22 cellular contexts compared by ENCODE assay signal in genomic region chr5:185095-186070, GRCh38. TPM values are rescaled to one million over a fixed set of nuclear protein-coding genes. Genes with fewer than 3 reads are reported as not detected.
"Had no signal": no experiment of that assay in that cellular context is flagged by ENCODE, and none has a peak within 500 bp of the region (broad histone marks: within the 10 kb centered on the region; RNA-seq: fewer than 3 reads in every experiment).

No MANE protein-coding gene starts in this region.

- ATAC-seq: activated CD8-positive, alpha-beta T cell treated with anti-CD3 and anti-CD28 coated beads for 36 hours; activated T-helper 17 cell treated with anti-CD3 and anti-CD28 coated beads, Interleukin-2, amount 50 U/mL, for 72 hours; body of pancreas; gastrocnemius medialis; heart left ventricle had no signal

- H3K9me3 ChIP-seq: body of pancreas, gastrocnemius medialis, heart left ventricle, prostate gland, tibial nerve, vagina had no signal

- DNase-seq: activated CD4-positive, alpha-beta T cell treated with anti-CD3 and anti-CD28 coated beads, Interleukin-2, amount 10 ng/mL, durations not matched to agents 24 days and 14 days; activated CD8-positive, alpha-beta T cell treated with anti-CD3 and anti-CD28 coated beads for 36 hours; activated naive CD4-positive, alpha-beta T cell treated with Interleukin-2 at 50 U/mL for 16 hours; activated naive CD8-positive, alpha-beta T cell treated with anti-CD3 and anti-CD28 coated beads, Interleukin-2, amount 10 ng/mL, durations not matched to agents 7 days and 5 days; activated T-cell treated with anti-CD3 and anti-CD28 coated beads, Interleukin-2, amount 50 U/mL, for 1 hour; body of pancreas; caudate nucleus; gastrocnemius medialis; immature natural killer cell had no signal

- H3K27me3 ChIP-seq: body of pancreas, heart left ventricle, vagina had no signal

- H3K4me3 ChIP-seq: body of pancreas, dorsolateral prefrontal cortex, gastrocnemius medialis, heart left ventricle, lung, prostate gland, SK-N-MC, tibial nerve, vagina had no signal

- H3K36me3 ChIP-seq: gastrocnemius medialis, heart left ventricle, prostate gland, tibial nerve, vagina had no signal

- H3K4me1 ChIP-seq: prostate gland had no signal

- H3K27ac ChIP-seq: body of pancreas, dorsolateral prefrontal cortex, gastrocnemius medialis, prostate gland, SK-N-MC, tibial nerve, vagina had no signal

RNA-seq across cellular contexts. Expression of gene LRRC14B, which starts 5.9 kb away (rescaled TPM):
- total RNA-seq: activated CD4-positive, alpha-beta T cell treated with anti-CD3 and anti-CD28 coated beads, Interleukin-2, amount 10 ng/mL, durations not matched to agents 24 days and 14 days; activated T-helper 17 cell treated with anti-CD3 and anti-CD28 coated beads, Interleukin-2, amount 50 U/mL, for 72 hours; body of pancreas; epithelial cell of proximal tubule; fibroblast of lung; osteocyte; T-helper 1 cell treated with Interleukin-12 subunit alpha and Interleukin-12 subunit beta and Interleukin-4 antibody, amounts not matched to agents 30 ng/mL and 1 ng/mL, for 36 hours; tibial nerve; vagina had no signal
- polyA plus RNA-seq: fibroblast of lung, immature natural killer cell, lung, neural cell had no signal
